ENCODE assay signal across 9 cellular contexts in the genomic region with DNA sequence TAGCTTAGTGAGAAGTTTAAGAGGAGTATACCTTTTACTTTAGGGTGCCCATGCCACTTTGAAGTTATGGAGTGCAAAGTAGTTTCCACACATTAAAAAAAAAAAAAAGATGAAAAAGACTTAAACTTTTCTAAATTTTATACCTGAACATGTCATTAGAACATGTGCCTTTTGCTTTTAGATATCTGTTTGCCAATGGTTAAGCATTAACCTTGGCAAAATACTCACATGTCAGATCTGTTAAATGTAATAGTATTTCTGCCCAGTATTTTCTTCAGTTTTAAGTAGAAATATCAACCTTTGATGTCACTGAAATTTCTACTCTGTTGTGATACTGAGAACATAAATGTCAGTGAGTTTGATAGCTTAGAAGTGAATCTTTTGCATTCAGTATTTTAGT. TPM values are rescaled to one million over a fixed set of nuclear protein-coding genes. Genes with fewer than 3 reads are reported as not detected.
DNase-seq lines count a peak whose midpoint lies in the region; ATAC-seq and TF ChIP-seq lines count a peak whose summit lies in the region.
"Had no signal": no experiment of that assay in that cellular context is flagged by ENCODE, and none has a peak within 500 bp of the region (broad histone marks: within the 10 kb centered on the region; RNA-seq: fewer than 3 reads in every experiment).

No MANE protein-coding gene starts in this region.

- no peak for ATAC-seq in GM21447 (IDR thresholded peaks at IDR 0.05; ENCODE audit: unreplicated experiment)
- no peak for ATAC-seq in GM18498 (IDR thresholded peaks at IDR 0.05; ENCODE audit: unreplicated experiment)

- H3K4me1 ChIP-seq in GM23248 (ENCODE audit: insufficient read depth), result peaks cover 64% of the 10 kb centered on the region
- H3K4me1 ChIP-seq in OCI-LY1 (ENCODE audit: insufficient read depth, low read length, severe bottlenecking), result peaks cover 87% of the 10 kb centered on the region

- peak overlapping the region; percentile 66 for H3K9ac ChIP-seq in GM23248
- H3K9ac ChIP-seq in OCI-LY1 (ENCODE audit: low read length), result peak overlapping the region; percentile 56

- H3K27me3 Mint-ChIP-seq in progenitor cell of endocrine pancreas, result no peaks in the 10 kb centered on the region
- H3K27me3 Mint-ChIP-seq: memory B cell had no signal

- H3K27ac ChIP-seq in GM23248 (peak overlapping the region; percentile 71), OCI-LY1 (ENCODE audit: low read depth, low read length, poor library complexity, severe bottlenecking) (peak overlapping the region; percentile 53)

- H3K79me2 ChIP-seq in GM23248 (ENCODE audit: insufficient read depth), result peaks cover 98% of the 10 kb centered on the region
- peaks cover 100% of the 10 kb centered on the region for H3K79me2 ChIP-seq in OCI-LY1 (ENCODE audit: insufficient read depth, low read length)

- peaks cover 50% of the 10 kb centered on the region for H3K4me1 Mint-ChIP-seq in progenitor cell of endocrine pancreas (ENCODE audit: low read depth)

- H3K36me3 Mint-ChIP-seq in progenitor cell of endocrine pancreas (ENCODE audit: insufficient read depth), result no peaks in the 10 kb centered on the region

- no peaks in the 10 kb centered on the region; the same call in 1 of the 2 replicates for H3K36me3 ChIP-seq in GM23248 (ENCODE audit: low read depth)
- peaks cover 11% of the 10 kb centered on the region; the same call in 1 of the 2 replicates for H3K36me3 ChIP-seq in OCI-LY1 (ENCODE audit: insufficient read depth, low read length)

- H3K4me3 Mint-ChIP-seq in progenitor cell of endocrine pancreas (ENCODE audit: low read depth), result peak overlapping the region; percentile 37

- no peaks in the 10 kb centered on the region for H3K9me3 ChIP-seq in GM23248 (ENCODE audit: low read depth)
- no peaks in the 10 kb centered on the region for H3K9me3 ChIP-seq in OCI-LY1 (ENCODE audit: low read length)

- H3K9me3 Mint-ChIP-seq in progenitor cell of endocrine pancreas (ENCODE audit: low read depth), result no peaks in the 10 kb centered on the region
- H3K9me3 Mint-ChIP-seq: memory B cell had no signal

- H3K4me2 ChIP-seq in GM23248 (ENCODE audit: unreplicated experiment) (peak overlapping the region; percentile 89), OCI-LY1 (ENCODE audit: low read length) (peak overlapping the region; percentile 78)

- no peak overlapping the region; the same call in 1 of the 2 replicates for H2AFZ ChIP-seq in GM23248
- no peak overlapping the region for H2AFZ ChIP-seq in OCI-LY1 (ENCODE audit: low read length)

- no peak for TF ChIP-seq CTCF in OCI-LY1 (IDR thresholded peaks at IDR 0.05; ENCODE audit: low read length)
- TF ChIP-seq CTCF in epithelial cell of esophagus (IDR thresholded peaks at IDR 0.05; ENCODE audit: insufficient read depth, low read depth, low read length, missing control alignments), result no peak
- no peak for TF ChIP-seq CTCF in progenitor cell of endocrine pancreas (IDR thresholded peaks at IDR 0.05; ENCODE audit: unreplicated experiment)

- H3K27me3 ChIP-seq in GM23248 (replicated peaks; ENCODE audit: insufficient read depth), result no peaks in the 10 kb centered on the region
- no peaks in the 10 kb centered on the region for H3K27me3 ChIP-seq in OCI-LY1 (ENCODE audit: insufficient read depth, low read length)

- no peaks in the 10 kb centered on the region for H4K20me1 ChIP-seq in GM23248 (ENCODE audit: insufficient read depth)
- H4K20me1 ChIP-seq in OCI-LY1 (ENCODE audit: insufficient read depth, low read length), result no peaks in the 10 kb centered on the region

- H3K27ac Mint-ChIP-seq in progenitor cell of endocrine pancreas, result no peak overlapping the region

- H3K4me3 ChIP-seq in GM23248 (peak overlapping the region; percentile 76), OCI-LY1 (ENCODE audit: low read depth, low read length, poor library complexity, severe bottlenecking) (peak overlapping the region; percentile 56), epithelial cell of esophagus (ENCODE audit: low read length) (peak overlapping the region; percentile 71)

- H3F3A ChIP-seq in GM23248 (ENCODE audit: insufficient read depth) (peaks cover 38% of the 10 kb centered on the region), OCI-LY1 (ENCODE audit: insufficient read depth, low read length) (no peaks in the 10 kb centered on the region; the same call in 1 of the 2 replicates)

- DNase-seq in GM23248, result no peak
- DNase-seq in epithelial cell of esophagus (ENCODE audit: low read depth), result no peak
- no peak for DNase-seq in progenitor cell of endocrine pancreas (ENCODE audit: low spot score, unreplicated experiment)
- no peak for DNase-seq in GM19238 (ENCODE audit: insufficient read length, low spot score)
- DNase-seq: activated CD4-positive, alpha-beta T cell treated with anti-CD3 and anti-CD28 coated beads, Interleukin-2, amount 50 U/mL, for 48 hours had no signal

- H3K9me2 ChIP-seq in GM23248 (ENCODE audit: insufficient read depth) (no peaks in the 10 kb centered on the region), OCI-LY1 (ENCODE audit: low read depth, low read length) (no peaks in the 10 kb centered on the region)

- in situ Hi-C loops in GM23248 (cut with MboI), result no loop called here

RNA-seq across cellular contexts. Expression of a gene that starts 12.2 kb away (rescaled TPM):
- 101 and 130 TPM in 2 replicates for total RNA-seq in GM23248 (2014; rRNA removed; shearing (Covaris generic))
- 102 and 104 TPM in 2 replicates for polyA plus RNA-seq in GM23248 (2016; fragmentation: Nextera tagmentation; extraction: Ambion mirVana)
- 73.1 and 74.4 TPM in 2 replicates for total RNA-seq in progenitor cell of endocrine pancreas
